Comparison of ENCODE assay signal across 37 cellular contexts in the genomic region with DNA sequence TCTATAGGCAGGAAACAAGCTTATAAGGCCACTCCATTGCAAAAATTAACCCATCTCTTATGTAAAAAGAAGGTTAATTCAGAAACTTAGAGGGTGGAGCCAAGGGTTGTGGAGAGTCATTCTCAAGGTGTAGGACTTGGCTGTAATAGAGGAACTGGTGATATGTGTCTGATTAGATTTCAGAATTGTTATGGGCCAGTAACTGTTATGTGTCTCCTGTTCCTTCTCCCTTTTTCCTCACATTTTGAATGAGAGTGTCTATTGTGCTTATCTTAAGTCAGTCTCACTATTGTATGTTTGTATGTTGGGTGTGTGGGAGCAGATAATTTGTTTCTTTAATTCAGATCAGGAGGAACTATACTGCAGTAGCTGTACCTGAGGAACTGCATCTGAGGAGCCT.
"Had no signal": no experiment of that assay in that cellular context is flagged by ENCODE, and none has a peak within 500 bp of the region (broad histone marks: within the 10 kb centered on the region; RNA-seq: fewer than 3 reads in every experiment).

No MANE protein-coding gene starts in this region.

- H3K4me1 Mint-ChIP-seq: brain; central memory CD8-positive, alpha-beta T cell had no signal

- H3K27me3 Mint-ChIP-seq: activated naive CD4-positive, alpha-beta T cell treated with anti-CD3 and anti-CD28 coated beads, Interleukin-2, amount 10 ng/mL, durations not matched to agents 7 days and 5 days; activated naive CD4-positive, alpha-beta T cell treated with anti-CD3 and anti-CD28 coated beads, Interleukin-2, amount 50 U/mL, for 24 hours; activated naive CD8-positive, alpha-beta T cell; activated naive CD8-positive, alpha-beta T cell treated with anti-CD3 and anti-CD28 coated beads for 36 hours; activated naive CD8-positive, alpha-beta T cell treated with anti-CD3 and anti-CD28 coated beads, Interleukin-2, amount 10 ng/mL, durations not matched to agents 7 days and 5 days; activated naive CD8-positive, alpha-beta T cell treated with anti-CD3 and anti-CD28 coated beads, Interleukin-2, amount 50 U/mL, for 24 hours; activated T-helper 17 cell treated with anti-CD3 and anti-CD28 coated beads, Interleukin-2, amount 50 U/mL, for 72 hours; brain; central memory CD8-positive, alpha-beta T cell had no signal

- H3K9me3 Mint-ChIP-seq: activated naive CD4-positive, alpha-beta T cell treated with anti-CD3 and anti-CD28 coated beads for 36 hours; activated naive CD4-positive, alpha-beta T cell treated with anti-CD3 and anti-CD28 coated beads, Interleukin-2, amount 10 ng/mL, durations not matched to agents 7 days and 5 days; activated naive CD4-positive, alpha-beta T cell treated with anti-CD3 and anti-CD28 coated beads, Interleukin-2, amount 50 U/mL, for 24 hours; activated naive CD4-positive, alpha-beta T cell treated with anti-CD3 and anti-CD28 coated beads, Interleukin-2, amount 50 U/mL, for 72 hours; activated naive CD8-positive, alpha-beta T cell treated with anti-CD3 and anti-CD28 coated beads for 36 hours; activated naive CD8-positive, alpha-beta T cell treated with anti-CD3 and anti-CD28 coated beads, Interleukin-2, amount 10 ng/mL, durations not matched to agents 7 days and 5 days; activated naive CD8-positive, alpha-beta T cell treated with anti-CD3 and anti-CD28 coated beads, Interleukin-2, amount 50 U/mL, for 24 hours; activated T-cell treated with anti-CD3 and anti-CD28 coated beads, Interleukin-2, amount 50 U/mL, for 4 hours; activated T-helper 1 cell treated with anti-CD3 and anti-CD28 coated beads, Interleukin-12 subunit alpha, Interleukin-12 subunit beta, Interleukin-2, Interleukin-4 antibody, amounts not matched to agents 30 ng/mL and 10 ng/mL and 1 ng/mL, durations not matched to agents 14 hours and 24 hours and 36 hours; activated T-helper 17 cell treated with anti-CD3 and anti-CD28 coated beads, Interleukin-2, amount 50 U/mL, for 72 hours; activated T-helper 2 cell treated with anti-CD3 and anti-CD28 coated beads, Interferon-gamma antibody, Interleukin-2, Interleukin-4, amounts not matched to agents 10 μg/mL and 5 μg/mL and 100 μg/mL, durations not matched to agents 14 hours and 24 hours and 36 hours; central memory CD8-positive, alpha-beta T cell had no signal

- DNase-seq: activated effector memory CD4-positive, alpha-beta T cell treated with anti-CD3 and anti-CD28 coated beads, Interleukin-2, amount 50 U/mL, for 16 hours; activated effector memory CD4-positive, alpha-beta T cell treated with Interleukin-2 at 50 U/mL for 16 hours; activated gamma-delta T cell; activated gamma-delta T cell treated with Interleukin-2 at 50 U/mL for 16 hours; activated naive CD4-positive, alpha-beta T cell; activated naive CD4-positive, alpha-beta T cell treated with anti-CD3 and anti-CD28 coated beads for 36 hours; activated naive CD4-positive, alpha-beta T cell treated with anti-CD3 and anti-CD28 coated beads, Interleukin-2, amount 10 ng/mL, durations not matched to agents 7 days and 5 days; activated naive CD4-positive, alpha-beta T cell treated with anti-CD3 and anti-CD28 coated beads, Interleukin-2, amount 50 U/mL, for 16 hours; activated naive CD4-positive, alpha-beta T cell treated with Interleukin-2 at 50 U/mL for 16 hours; activated naive CD8-positive, alpha-beta T cell treated with anti-CD3 and anti-CD28 coated beads for 36 hours; activated naive CD8-positive, alpha-beta T cell treated with anti-CD3 and anti-CD28 coated beads, Interleukin-2, amount 10 ng/mL, durations not matched to agents 7 days and 5 days; activated naive CD8-positive, alpha-beta T cell treated with anti-CD3 and anti-CD28 coated beads, Interleukin-2, amount 50 U/mL, for 24 hours; activated T-cell treated with anti-CD3 and anti-CD28 coated beads, Interleukin-2, amount 50 U/mL, for 1 hour; activated T-cell treated with anti-CD3 and anti-CD28 coated beads, Interleukin-2, amount 50 U/mL, for 4 hours; activated T-cell treated with anti-CD3 and anti-CD28 coated beads, Interleukin-2, amount 50 U/mL, for 48 hours; adrenal gland; amniotic stem cell; amygdala; anterior cingulate cortex; aorta; body of pancreas; brain microvascular endothelial cell; central memory CD4-positive, alpha-beta T cell; cerebellar nuclear complex had no signal

- ATAC-seq: activated naive CD4-positive, alpha-beta T cell treated with anti-CD3 and anti-CD28 coated beads, Interleukin-2, amount 50 U/mL, for 72 hours; activated naive CD8-positive, alpha-beta T cell treated with anti-CD3 and anti-CD28 coated beads, Interleukin-2, amount 50 U/mL, for 24 hours; activated T-cell treated with anti-CD3 and anti-CD28 coated beads, Interleukin-2, amount 50 U/mL, for 4 hours; activated T-helper 17 cell treated with anti-CD3 and anti-CD28 coated beads, Interleukin-2, amount 50 U/mL, for 72 hours; body of pancreas had no signal

- H3K4me3 ChIP-seq: adrenal gland, ascending aorta, body of pancreas, breast epithelium, cardiac muscle cell had no signal

- H3K27ac ChIP-seq: adrenal gland, ascending aorta, body of pancreas, brain microvascular endothelial cell, breast epithelium, cardiac muscle cell had no signal

- FAIRE-seq: astrocyte, bronchial epithelial cell had no signal

- H3K27ac Mint-ChIP-seq: activated naive CD4-positive, alpha-beta T cell treated with anti-CD3 and anti-CD28 coated beads for 36 hours; activated naive CD4-positive, alpha-beta T cell treated with anti-CD3 and anti-CD28 coated beads, Interleukin-2, amount 10 ng/mL, durations not matched to agents 7 days and 5 days; activated naive CD4-positive, alpha-beta T cell treated with anti-CD3 and anti-CD28 coated beads, Interleukin-2, amount 50 U/mL, for 24 hours; activated naive CD4-positive, alpha-beta T cell treated with anti-CD3 and anti-CD28 coated beads, Interleukin-2, amount 50 U/mL, for 72 hours; activated naive CD8-positive, alpha-beta T cell; activated naive CD8-positive, alpha-beta T cell treated with anti-CD3 and anti-CD28 coated beads for 36 hours; activated naive CD8-positive, alpha-beta T cell treated with anti-CD3 and anti-CD28 coated beads, Interleukin-2, amount 10 ng/mL, durations not matched to agents 7 days and 5 days; activated naive CD8-positive, alpha-beta T cell treated with anti-CD3 and anti-CD28 coated beads, Interleukin-2, amount 50 U/mL, for 24 hours; activated T-helper 1 cell treated with anti-CD3 and anti-CD28 coated beads, Interleukin-12 subunit alpha, Interleukin-12 subunit beta, Interleukin-2, Interleukin-4 antibody, amounts not matched to agents 30 ng/mL and 10 ng/mL and 1 ng/mL, durations not matched to agents 14 hours and 24 hours and 36 hours; activated T-helper 17 cell treated with anti-CD3 and anti-CD28 coated beads, Interleukin-2, amount 50 U/mL, for 72 hours; activated T-helper 2 cell treated with anti-CD3 and anti-CD28 coated beads, Interferon-gamma antibody, Interleukin-2, Interleukin-4, amounts not matched to agents 10 μg/mL and 5 μg/mL and 100 μg/mL, durations not matched to agents 14 hours and 24 hours and 36 hours; brain had no signal

- H3K4me1 ChIP-seq: adrenal gland, ascending aorta, breast epithelium had no signal

- H3K27me3 ChIP-seq: adrenal gland, ascending aorta, body of pancreas, brain microvascular endothelial cell, breast epithelium, cardiac muscle cell had no signal

- H3K36me3 ChIP-seq: adrenal gland, brain microvascular endothelial cell, breast epithelium, cardiac muscle cell had no signal

- H3K36me3 Mint-ChIP-seq: activated naive CD4-positive, alpha-beta T cell treated with anti-CD3 and anti-CD28 coated beads, Interleukin-2, amount 10 ng/mL, durations not matched to agents 7 days and 5 days; activated naive CD8-positive, alpha-beta T cell had no signal

- H3K9me3 ChIP-seq: ascending aorta, body of pancreas had no signal

- H3K4me3 Mint-ChIP-seq: activated naive CD4-positive, alpha-beta T cell treated with anti-CD3 and anti-CD28 coated beads for 36 hours; activated naive CD4-positive, alpha-beta T cell treated with anti-CD3 and anti-CD28 coated beads, Interleukin-2, amount 10 ng/mL, durations not matched to agents 7 days and 5 days; activated naive CD4-positive, alpha-beta T cell treated with anti-CD3 and anti-CD28 coated beads, Interleukin-2, amount 50 U/mL, for 24 hours; activated naive CD8-positive, alpha-beta T cell; activated naive CD8-positive, alpha-beta T cell treated with anti-CD3 and anti-CD28 coated beads for 36 hours; activated naive CD8-positive, alpha-beta T cell treated with anti-CD3 and anti-CD28 coated beads, Interleukin-2, amount 10 ng/mL, durations not matched to agents 7 days and 5 days; activated naive CD8-positive, alpha-beta T cell treated with anti-CD3 and anti-CD28 coated beads, Interleukin-2, amount 50 U/mL, for 24 hours; activated T-cell treated with anti-CD3 and anti-CD28 coated beads, Interleukin-2, amount 50 U/mL, for 4 hours; activated T-helper 1 cell treated with anti-CD3 and anti-CD28 coated beads, Interleukin-12 subunit alpha, Interleukin-12 subunit beta, Interleukin-2, Interleukin-4 antibody, amounts not matched to agents 30 ng/mL and 10 ng/mL and 1 ng/mL, durations not matched to agents 14 hours and 24 hours and 36 hours; activated T-helper 17 cell treated with anti-CD3 and anti-CD28 coated beads, Interleukin-2, amount 50 U/mL, for 72 hours; brain; central memory CD8-positive, alpha-beta T cell had no signal
